In the genomic region with DNA sequence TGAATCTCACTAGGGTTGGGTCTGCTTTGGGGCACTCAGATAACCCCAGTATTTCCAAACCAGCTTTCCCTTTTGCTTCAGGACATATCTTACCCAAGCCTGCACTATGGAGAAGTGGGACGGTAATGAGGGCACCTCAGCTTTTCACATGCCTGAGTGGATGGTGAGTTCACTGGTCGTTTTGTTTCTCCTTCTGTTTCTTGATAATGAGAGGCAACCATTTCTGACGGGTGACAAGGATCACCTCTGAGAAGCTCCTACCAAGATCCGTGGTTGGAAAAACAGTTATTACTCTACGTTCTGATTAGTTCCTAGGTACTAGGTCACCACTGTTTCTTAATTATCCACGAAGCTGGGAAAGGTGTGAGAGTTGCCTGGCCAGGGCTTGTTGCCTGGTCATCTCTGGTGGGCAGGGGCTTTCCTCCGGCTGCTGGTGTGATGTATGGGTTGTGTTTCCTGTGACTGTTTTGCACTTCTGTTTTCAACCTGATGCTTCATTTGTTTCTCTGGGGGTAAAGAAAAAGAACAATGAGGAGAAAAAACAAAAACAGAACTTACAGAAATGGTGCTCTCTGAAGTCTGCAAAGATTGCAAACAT, we compare ENCODE assay signal across 1 cellular context.
TF ChIP-seq lines count a peak whose summit lies in the region.

No MANE protein-coding gene starts in this region.

TF ChIP-seq in GM12878, 131 proteins besides CTCF, POLR2A, EP300 and RAD21 (continued from another document and continues in another):
- TF ChIP-seq, protein P1, sequence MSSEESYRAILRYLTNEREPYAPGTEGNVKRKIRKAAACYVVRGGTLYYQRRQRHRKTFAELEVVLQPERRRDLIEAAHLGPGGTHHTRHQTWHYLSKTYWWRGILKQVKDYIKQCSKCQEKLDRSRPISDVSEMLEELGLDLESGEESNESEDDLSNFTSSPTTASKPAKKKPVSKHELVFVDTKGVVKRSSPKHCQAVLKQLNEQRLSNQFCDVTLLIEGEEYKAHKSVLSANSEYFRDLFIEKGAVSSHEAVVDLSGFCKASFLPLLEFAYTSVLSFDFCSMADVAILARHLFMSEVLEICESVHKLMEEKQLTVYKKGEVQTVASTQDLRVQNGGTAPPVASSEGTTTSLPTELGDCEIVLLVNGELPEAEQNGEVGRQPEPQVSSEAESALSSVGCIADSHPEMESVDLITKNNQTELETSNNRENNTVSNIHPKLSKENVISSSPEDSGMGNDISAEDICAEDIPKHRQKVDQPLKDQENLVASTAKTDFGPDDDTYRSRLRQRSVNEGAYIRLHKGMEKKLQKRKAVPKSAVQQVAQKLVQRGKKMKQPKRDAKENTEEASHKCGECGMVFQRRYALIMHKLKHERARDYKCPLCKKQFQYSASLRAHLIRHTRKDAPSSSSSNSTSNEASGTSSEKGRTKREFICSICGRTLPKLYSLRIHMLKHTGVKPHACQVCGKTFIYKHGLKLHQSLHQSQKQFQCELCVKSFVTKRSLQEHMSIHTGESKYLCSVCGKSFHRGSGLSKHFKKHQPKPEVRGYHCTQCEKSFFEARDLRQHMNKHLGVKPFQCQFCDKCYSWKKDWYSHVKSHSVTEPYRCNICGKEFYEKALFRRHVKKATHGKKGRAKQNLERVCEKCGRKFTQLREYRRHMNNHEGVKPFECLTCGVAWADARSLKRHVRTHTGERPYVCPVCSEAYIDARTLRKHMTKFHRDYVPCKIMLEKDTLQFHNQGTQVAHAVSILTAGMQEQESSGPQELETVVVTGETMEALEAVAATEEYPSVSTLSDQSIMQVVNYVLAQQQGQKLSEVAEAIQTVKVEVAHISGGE (CRISPR knock-in tag; IDR thresholded peaks at IDR 0.05): no peak
- TF ChIP-seq POLR2AphosphoS5 (IDR thresholded peaks at IDR 0.05; ENCODE audit: low read length): peak; percentile 77; the same call in 1 of the 2 replicates
- no peak for TF ChIP-seq TCF12 (IDR thresholded peaks at IDR 0.05; ENCODE audit: low read depth, low read length)
- TF ChIP-seq ZNF274 (IDR thresholded peaks at IDR 0.05; ENCODE audit: insufficient read depth, insufficient read length): no peak
- TF ChIP-seq NR2F1 (conservative IDR thresholded peaks at IDR 0.05): no peak; the same call in 1 of the 2 replicates
- no peak for TF ChIP-seq PRDM15 (CRISPR knock-in tag; IDR thresholded peaks at IDR 0.05)
- TF ChIP-seq CBFB (IDR thresholded peaks at IDR 0.05; ENCODE audit: low read depth): no peak
- TF ChIP-seq DPF2 (IDR thresholded peaks at IDR 0.05): peak; percentile 87
- TF ChIP-seq, protein P2, sequence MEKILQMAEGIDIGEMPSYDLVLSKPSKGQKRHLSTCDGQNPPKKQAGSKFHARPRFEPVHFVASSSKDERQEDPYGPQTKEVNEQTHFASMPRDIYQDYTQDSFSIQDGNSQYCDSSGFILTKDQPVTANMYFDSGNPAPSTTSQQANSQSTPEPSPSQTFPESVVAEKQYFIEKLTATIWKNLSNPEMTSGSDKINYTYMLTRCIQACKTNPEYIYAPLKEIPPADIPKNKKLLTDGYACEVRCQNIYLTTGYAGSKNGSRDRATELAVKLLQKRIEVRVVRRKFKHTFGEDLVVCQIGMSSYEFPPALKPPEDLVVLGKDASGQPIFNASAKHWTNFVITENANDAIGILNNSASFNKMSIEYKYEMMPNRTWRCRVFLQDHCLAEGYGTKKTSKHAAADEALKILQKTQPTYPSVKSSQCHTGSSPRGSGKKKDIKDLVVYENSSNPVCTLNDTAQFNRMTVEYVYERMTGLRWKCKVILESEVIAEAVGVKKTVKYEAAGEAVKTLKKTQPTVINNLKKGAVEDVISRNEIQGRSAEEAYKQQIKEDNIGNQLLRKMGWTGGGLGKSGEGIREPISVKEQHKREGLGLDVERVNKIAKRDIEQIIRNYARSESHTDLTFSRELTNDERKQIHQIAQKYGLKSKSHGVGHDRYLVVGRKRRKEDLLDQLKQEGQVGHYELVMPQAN (conservative IDR thresholded peaks at IDR 0.05): no peak
- no peak for TF ChIP-seq SMC3 (IDR thresholded peaks at IDR 0.05; ENCODE audit: borderline replicate concordance, low read length)
- no peak for TF ChIP-seq TARDBP (IDR thresholded peaks at IDR 0.05; ENCODE audit: borderline replicate concordance)
- no peak for TF ChIP-seq ZNF207 (IDR thresholded peaks at IDR 0.05; ENCODE audit: borderline replicate concordance)
- 0 out of 2 replicates have a peak, but pooled peaks have one; percentile 31 for TF ChIP-seq SIN3A (IDR thresholded peaks at IDR 0.05; ENCODE audit: low read depth, low read length)
- peak; percentile 62; the same call in 1 of the 2 replicates for TF ChIP-seq SPI1 (IDR thresholded peaks at IDR 0.05; ENCODE audit: borderline replicate concordance, insufficient read depth, low read depth, low read length)
- no peak for TF ChIP-seq CHD4 (IDR thresholded peaks at IDR 0.05)
- no peak for TF ChIP-seq HDAC6 (IDR thresholded peaks at IDR 0.05; ENCODE audit: unreplicated experiment)
- no peak for TF ChIP-seq CEBPZ (IDR thresholded peaks at IDR 0.05; ENCODE audit: low read depth, low read length)
- no peak for TF ChIP-seq JUND (IDR thresholded peaks at IDR 0.05; ENCODE audit: low read depth, low read length)
- TF ChIP-seq POU2F2 (IDR thresholded peaks at IDR 0.05; ENCODE audit: borderline replicate concordance, low read depth, low read length): peak; percentile 41; the same call in 1 of the 3 replicates
- TF ChIP-seq KDM1A (IDR thresholded peaks at IDR 0.05; ENCODE audit: borderline replicate concordance): no peak
- no peak for TF ChIP-seq IRF5 (IDR thresholded peaks at IDR 0.05; ENCODE audit: borderline replicate concordance)
- TF ChIP-seq, protein P3, sequence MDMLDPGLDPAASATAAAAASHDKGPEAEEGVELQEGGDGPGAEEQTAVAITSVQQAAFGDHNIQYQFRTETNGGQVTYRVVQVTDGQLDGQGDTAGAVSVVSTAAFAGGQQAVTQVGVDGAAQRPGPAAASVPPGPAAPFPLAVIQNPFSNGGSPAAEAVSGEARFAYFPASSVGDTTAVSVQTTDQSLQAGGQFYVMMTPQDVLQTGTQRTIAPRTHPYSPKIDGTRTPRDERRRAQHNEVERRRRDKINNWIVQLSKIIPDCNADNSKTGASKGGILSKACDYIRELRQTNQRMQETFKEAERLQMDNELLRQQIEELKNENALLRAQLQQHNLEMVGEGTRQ (IDR thresholded peaks at IDR 0.05; ENCODE audit: borderline replicate concordance, low read depth, low read length): no peak
- TF ChIP-seq MTA3 (IDR thresholded peaks at IDR 0.05; ENCODE audit: borderline replicate concordance, low read length): no peak
- peak; percentile 24 for TF ChIP-seq SKIL (IDR thresholded peaks at IDR 0.05; ENCODE audit: low read depth, poor library complexity, severe bottlenecking)
- TF ChIP-seq CHD2 (IDR thresholded peaks at IDR 0.05; ENCODE audit: borderline replicate concordance, low read depth, low read length): peak; percentile 39; the same call in 1 of the 2 replicates
- peak; percentile 29; the same call in 1 of the 2 replicates for TF ChIP-seq MXI1 (IDR thresholded peaks at IDR 0.05; ENCODE audit: low read depth, low read length)
- TF ChIP-seq BACH1 (IDR thresholded peaks at IDR 0.05; ENCODE audit: borderline replicate concordance): peak; percentile 51; the same call in 1 of the 2 replicates
- 0 out of 2 replicates have a peak, but pooled peaks have one; percentile 20 for TF ChIP-seq IRF4 (IDR thresholded peaks at IDR 0.05; ENCODE audit: low read depth, low read length)
- TF ChIP-seq JUNB (IDR thresholded peaks at IDR 0.05): peak; percentile 89
- TF ChIP-seq, protein P4, sequence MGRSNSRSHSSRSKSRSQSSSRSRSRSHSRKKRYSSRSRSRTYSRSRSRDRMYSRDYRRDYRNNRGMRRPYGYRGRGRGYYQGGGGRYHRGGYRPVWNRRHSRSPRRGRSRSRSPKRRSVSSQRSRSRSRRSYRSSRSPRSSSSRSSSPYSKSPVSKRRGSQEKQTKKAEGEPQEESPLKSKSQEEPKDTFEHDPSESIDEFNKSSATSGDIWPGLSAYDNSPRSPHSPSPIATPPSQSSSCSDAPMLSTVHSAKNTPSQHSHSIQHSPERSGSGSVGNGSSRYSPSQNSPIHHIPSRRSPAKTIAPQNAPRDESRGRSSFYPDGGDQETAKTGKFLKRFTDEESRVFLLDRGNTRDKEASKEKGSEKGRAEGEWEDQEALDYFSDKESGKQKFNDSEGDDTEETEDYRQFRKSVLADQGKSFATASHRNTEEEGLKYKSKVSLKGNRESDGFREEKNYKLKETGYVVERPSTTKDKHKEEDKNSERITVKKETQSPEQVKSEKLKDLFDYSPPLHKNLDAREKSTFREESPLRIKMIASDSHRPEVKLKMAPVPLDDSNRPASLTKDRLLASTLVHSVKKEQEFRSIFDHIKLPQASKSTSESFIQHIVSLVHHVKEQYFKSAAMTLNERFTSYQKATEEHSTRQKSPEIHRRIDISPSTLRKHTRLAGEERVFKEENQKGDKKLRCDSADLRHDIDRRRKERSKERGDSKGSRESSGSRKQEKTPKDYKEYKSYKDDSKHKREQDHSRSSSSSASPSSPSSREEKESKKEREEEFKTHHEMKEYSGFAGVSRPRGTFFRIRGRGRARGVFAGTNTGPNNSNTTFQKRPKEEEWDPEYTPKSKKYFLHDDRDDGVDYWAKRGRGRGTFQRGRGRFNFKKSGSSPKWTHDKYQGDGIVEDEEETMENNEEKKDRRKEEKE (IDR thresholded peaks at IDR 0.05): no peak
- TF ChIP-seq RFX5 (IDR thresholded peaks at IDR 0.05; ENCODE audit: low read depth, low read length): no peak
- TF ChIP-seq ZNF384 (IDR thresholded peaks at IDR 0.05; ENCODE audit: borderline replicate concordance, low read depth, low read length): no peak
